In genomic region chr11:46378811-46379482, GRCh38 we compare ENCODE assay signal across 1 cellular context.
TF ChIP-seq lines count a peak whose summit lies in the region.

No MANE protein-coding gene starts in this region.

TF ChIP-seq in HepG2, 621 proteins besides CTCF, POLR2A, EP300 and RAD21:
- TF ChIP-seq ZNF234 (CRISPR knock-in tag; conservative IDR thresholded peaks at IDR 0.05) (no peak), YEATS4 (CRISPR knock-in tag; IDR thresholded peaks at IDR 0.05; ENCODE audit: borderline replicate concordance) (peak; percentile 29; the same call in 1 of the 2 replicates), ZNF253 (CRISPR knock-in tag; IDR thresholded peaks at IDR 0.05; ENCODE audit: borderline replicate concordance) (peak; percentile 56; the same call in 1 of the 2 replicates), SMAD1 (CRISPR knock-in tag; IDR thresholded peaks at IDR 0.05; ENCODE audit: borderline replicate concordance, low read depth) (no peak), ZNF747 (CRISPR knock-in tag; IDR thresholded peaks at IDR 0.05; ENCODE audit: borderline replicate concordance) (no peak), SMAD9 (CRISPR knock-in tag; IDR thresholded peaks at IDR 0.05) (peak; percentile 91; the same call in 1 of the 2 replicates), ZBTB14 (CRISPR knock-in tag; IDR thresholded peaks at IDR 0.05) (peak; percentile 28; the same call in 1 of the 2 replicates), SIN3A (IDR thresholded peaks at IDR 0.05; ENCODE audit: borderline replicate concordance, low read depth, low read length) (peak; percentile 2; the same call in 1 of the 2 replicates), ZNF639 (CRISPR knock-in tag; conservative IDR thresholded peaks at IDR 0.05) (0 out of 2 replicates have a peak, but pooled peaks have one; percentile 8)
